ENCODE assay signal across 8 cellular contexts in genomic region chr6:147202516-147203310, GRCh38. TPM values are rescaled to one million over a fixed set of nuclear protein-coding genes. Genes with fewer than 3 reads are reported as not detected.
DNase-seq lines count a peak whose midpoint lies in the region; ATAC-seq, FAIRE-seq and TF ChIP-seq lines count a peak whose summit lies in the region.

No MANE protein-coding gene starts in this region.

- peak overlapping the region; percentile 71 for H3K27ac ChIP-seq in mesodermal cell (ENCODE audit: low read depth, low read length, severe bottlenecking)

- H3K4me1 ChIP-seq in Caco-2 (peaks cover 11% of the 10 kb centered on the region; the same call in 1 of the 2 replicates), NT2/D1 (ENCODE audit: insufficient read depth, insufficient read length) (no peaks in the 10 kb centered on the region), mesodermal cell (ENCODE audit: control insufficient read depth, insufficient read depth, low read length, poor library complexity, severe bottlenecking) (no peaks in the 10 kb centered on the region)

- H3K4me1 Mint-ChIP-seq in Caco-2 (ENCODE audit: low read depth, unreplicated experiment): peaks cover 14% of the 10 kb centered on the region

- peak overlapping the region; percentile 92 for H3K27ac Mint-ChIP-seq in Caco-2 (ENCODE audit: unreplicated experiment)

- 0% methylated on average over 34 to 39 of the region's 40 CpGs for WGBS in mesodermal cell (ENCODE audit: insufficient coverage in 2 of 2), 2 experiments

- intact Hi-C loops in Caco-2 (cut with micrococcal nuclease; ENCODE audit: unreplicated experiment): loop anchor here (2.0 to 5.0 kb wide), 4 partner anchors 120 to 300 kb away; no protein-coding TSS in a partner anchor

- FAIRE-seq in HTR-8/SVneo (lab: Jason Lieb, UNC): no peak
- FAIRE-seq in endometrium (lab: Jason Lieb, UNC): peak; percentile 92

- H3K36me3 ChIP-seq in Caco-2 (ENCODE audit: control insufficient read depth, insufficient read depth, low read length): no peaks in the 10 kb centered on the region
- no peaks in the 10 kb centered on the region for H3K36me3 ChIP-seq in NT2/D1 (ENCODE audit: insufficient read depth, insufficient read length, low read length)
- no peaks in the 10 kb centered on the region for H3K36me3 ChIP-seq in mesodermal cell (ENCODE audit: control insufficient read depth, insufficient read depth, low read length)

- H3K27me3 Mint-ChIP-seq in Caco-2 (ENCODE audit: insufficient read depth, unreplicated experiment): no peaks in the 10 kb centered on the region

- peaks cover 5% of the 10 kb centered on the region for H3K36me3 Mint-ChIP-seq in Caco-2 (ENCODE audit: insufficient read depth, unreplicated experiment)

- H3K9ac ChIP-seq in NT2/D1 (ENCODE audit: insufficient read length, low read depth): peak overlapping the region; percentile 72

- peak; percentile 83 for ATAC-seq in GM21367 (IDR thresholded peaks at IDR 0.05; ENCODE audit: unreplicated experiment)

- peak overlapping the region; percentile 98 for H3K4me3 Mint-ChIP-seq in Caco-2 (ENCODE audit: unreplicated experiment)

- POLR2A ChIA-PET in Caco-2 (lab: Charles Lee): interaction anchor here (0.6 kb wide), 1 partner anchor 739 kb away, joined by 8 read pairs; no protein-coding TSS in a partner anchor

- DNase-seq in Caco-2: peak; percentile 87 to 88
- peak; percentile 94 for DNase-seq in HTR-8/SVneo (ENCODE audit: insufficient read length, low spot score)
- DNase-seq in NT2/D1 (ENCODE audit: low read depth, low spot score): peak; percentile 65
- DNase-seq in activated CD8-positive, alpha-beta memory T cell treated with anti-CD3 and anti-CD28 coated beads, Interleukin-2, amount 50 U/mL, for 24 hours (ENCODE audit: extremely low read depth): peak; percentile 62
- DNase-seq in stimulated activated CD8-positive, alpha-beta memory T cell treated with anti-CD3 and anti-CD28 coated beads, Interleukin-15, amount 100 ng/mL, for 24 hours (ENCODE audit: low read depth): peak; percentile 32

- TSS peak; percentile 32 for BruUV-seq in Caco-2 (replicated peaks; lab: Mats Ljungman, UMichigan)

- no peaks in the 10 kb centered on the region for H3K9me3 Mint-ChIP-seq in Caco-2 (ENCODE audit: unreplicated experiment)

- no peak for TF ChIP-seq CTCF in Caco-2 (IDR thresholded peaks at IDR 0.05; ENCODE audit: insufficient read depth in 1 of 2, low read depth in 1 of 2, low read length in 1 of 2, severe bottlenecking in 1 of 2, unreplicated experiment in 1 of 2)

- H3K4me3 ChIP-seq in Caco-2 (ENCODE audit: low read depth, low read length) (peak overlapping the region; percentile 69), NT2/D1 (ENCODE audit: insufficient read length, low read depth) (peak overlapping the region; percentile 76), mesodermal cell (ENCODE audit: extremely low read depth, insufficient read depth, low read length, poor library complexity, severe bottlenecking) (peak overlapping the region; percentile 71)

- H3K9me3 ChIP-seq in Caco-2 (no peaks in the 10 kb centered on the region), NT2/D1 (ENCODE audit: insufficient read depth, low read length) (no peaks in the 10 kb centered on the region), mesodermal cell (ENCODE audit: control insufficient read depth, low read length) (no peaks in the 10 kb centered on the region)

- H3K27me3 ChIP-seq in Caco-2 (replicated peaks; ENCODE audit: control insufficient read depth, insufficient read depth, low read length): no peaks in the 10 kb centered on the region
- H3K27me3 ChIP-seq in NT2/D1 (ENCODE audit: insufficient read depth, insufficient read length): no peaks in the 10 kb centered on the region

- CTCF ChIA-PET in Caco-2 (lab: Charles Lee): no interaction called here

RNA-seq across cellular contexts. Expression of gene STXBP5, which starts 1.5 kb away (rescaled TPM):
- 17.7 and 17.9 TPM in 2 replicates for total RNA-seq in Caco-2 (2022)
- 10.9 TPM for polyA plus RNA-seq in mesodermal cell (2013, experiment 1 of 2)
- polyA plus RNA-seq in mesodermal cell (2013, experiment 2 of 2): 8.9 TPM

Comparison
In these comparisons a context has a peak if more than half of its experiments do, and no peak if none do; other contexts are left out.
1. Peak in every context shown above with its lines: DNase-seq, ATAC-seq, H3K4me3 ChIP-seq and H3K27ac ChIP-seq.
2. DNase-seq: peak in every context shown above with its lines; median percentile 94 in HTR-8/SVneo; 88 in Caco-2; 65 in NT2/D1; 62 in activated CD8-positive, alpha-beta memory T cell treated with anti-CD3 and anti-CD28 coated beads, Interleukin-2, amount 50 U/mL, for 24 hours; 32 in stimulated activated CD8-positive, alpha-beta memory T cell treated with anti-CD3 and anti-CD28 coated beads, Interleukin-15, amount 100 ng/mL, for 24 hours.